In genomic region chr1:203326830-203327683, GRCh38 we compare ENCODE assay signal across 1 cellular context.
TF ChIP-seq lines count a peak whose summit lies in the region.

No MANE protein-coding gene starts in this region.

TF ChIP-seq in HepG2, 621 proteins besides CTCF, POLR2A, EP300 and RAD21 (continued from another document and continues in another):
- TF ChIP-seq ZBTB44 (CRISPR knock-in tag; IDR thresholded peaks at IDR 0.05) (no peak), NBN (conservative IDR thresholded peaks at IDR 0.05) (no peak), BHLHE40 (IDR thresholded peaks at IDR 0.05; ENCODE audit: low read length) (no peak), ZBTB49 (CRISPR knock-in tag; IDR thresholded peaks at IDR 0.05; ENCODE audit: borderline replicate concordance) (no peak), SOX13 (IDR thresholded peaks at IDR 0.05) (no peak), SOX13 (CRISPR knock-in tag; conservative IDR thresholded peaks at IDR 0.05 in 1 of 2, IDR thresholded peaks at IDR 0.05 in 1 of 2) (no peak), CEBPG (CRISPR knock-in tag; IDR thresholded peaks at IDR 0.05) (no peak), WIZ (CRISPR knock-in tag; IDR thresholded peaks at IDR 0.05) (no peak), ETV5 (CRISPR knock-in tag; IDR thresholded peaks at IDR 0.05; ENCODE audit: borderline replicate concordance) (no peak), HIVEP1 (CRISPR knock-in tag; IDR thresholded peaks at IDR 0.05) (no peak), FOXJ3 (CRISPR knock-in tag; IDR thresholded peaks at IDR 0.05; ENCODE audit: borderline replicate concordance) (no peak), ZNF20 (CRISPR knock-in tag; IDR thresholded peaks at IDR 0.05) (no peak), ZNF354B (CRISPR knock-in tag; IDR thresholded peaks at IDR 0.05) (no peak), ZSCAN29 (CRISPR knock-in tag; conservative IDR thresholded peaks at IDR 0.05) (0 out of 2 replicates have a peak, but pooled peaks have one; percentile 48), JDP2 (CRISPR knock-in tag; IDR thresholded peaks at IDR 0.05; ENCODE audit: borderline replicate concordance) (no peak), SKI (IDR thresholded peaks at IDR 0.05; ENCODE audit: partially characterized antibody) (peak; percentile 21), ZNF687 (CRISPR knock-in tag; IDR thresholded peaks at IDR 0.05) (peak; percentile 76), MLLT10 (CRISPR knock-in tag; IDR thresholded peaks at IDR 0.05) (no peak), ZNF775 (CRISPR knock-in tag; IDR thresholded peaks at IDR 0.05; ENCODE audit: borderline replicate concordance) (no peak), GZF1 (CRISPR knock-in tag; IDR thresholded peaks at IDR 0.05) (no peak), HDAC1 (CRISPR knock-in tag; IDR thresholded peaks at IDR 0.05) (peak; percentile 40; the same call in 1 of the 2 replicates), AGO1 (IDR thresholded peaks at IDR 0.05; ENCODE audit: low read depth, low read length, poor library complexity, severe bottlenecking) (no peak), RBFOX2 (IDR thresholded peaks at IDR 0.05; ENCODE audit: low read depth, low read length) (peak; percentile 69), ZBTB37 (CRISPR knock-in tag; IDR thresholded peaks at IDR 0.05) (no peak), TFE3 (CRISPR knock-in tag; IDR thresholded peaks at IDR 0.05) (no peak), FLYWCH1 (CRISPR knock-in tag; IDR thresholded peaks at IDR 0.05) (no peak), HNF1A (IDR thresholded peaks at IDR 0.05; ENCODE audit: low read depth) (no peak), HNF1A (CRISPR knock-in tag; IDR thresholded peaks at IDR 0.05; ENCODE audit: borderline replicate concordance) (peak; percentile 31; the same call in 1 of the 2 replicates), ZNF570 (CRISPR knock-in tag; IDR thresholded peaks at IDR 0.05; ENCODE audit: borderline replicate concordance) (no peak), ZBTB2 (CRISPR knock-in tag; IDR thresholded peaks at IDR 0.05; ENCODE audit: low read depth) (no peak), KDM5B (CRISPR knock-in tag; IDR thresholded peaks at IDR 0.05; ENCODE audit: borderline replicate concordance) (0 out of 2 replicates have a peak, but pooled peaks have one; percentile 32), ZNF691 (CRISPR knock-in tag; IDR thresholded peaks at IDR 0.05; ENCODE audit: borderline replicate concordance, low read depth) (no peak), PAWR (CRISPR knock-in tag; IDR thresholded peaks at IDR 0.05; ENCODE audit: borderline replicate concordance) (no peak), NR2F1 (CRISPR knock-in tag; IDR thresholded peaks at IDR 0.05) (no peak), ZNF263 (CRISPR knock-in tag; IDR thresholded peaks at IDR 0.05) (peak; percentile 88), ZNF709 (CRISPR knock-in tag; IDR thresholded peaks at IDR 0.05) (0 out of 2 replicates have a peak, but pooled peaks have one; percentile 27), SPEN (CRISPR knock-in tag; IDR thresholded peaks at IDR 0.05; ENCODE audit: low read depth) (no peak), SIX4 (CRISPR knock-in tag; IDR thresholded peaks at IDR 0.05) (no peak), NFYC (CRISPR knock-in tag; IDR thresholded peaks at IDR 0.05) (peak; percentile 86), ZNF530 (CRISPR knock-in tag; IDR thresholded peaks at IDR 0.05; ENCODE audit: low read depth) (no peak), GABPB1 (CRISPR knock-in tag; IDR thresholded peaks at IDR 0.05) (peak; percentile 50; the same call in 1 of the 2 replicates), PHF21A (CRISPR knock-in tag; IDR thresholded peaks at IDR 0.05) (peak; percentile 59; the same call in 1 of the 2 replicates), ZMYM4 (CRISPR knock-in tag; IDR thresholded peaks at IDR 0.05) (peak; percentile 23; the same call in 1 of the 2 replicates), SYNCRIP (IDR thresholded peaks at IDR 0.05; ENCODE audit: insufficient read depth, low read depth, low read length) (no peak), MAX (IDR thresholded peaks at IDR 0.05) (peak; percentile 46)
